Comparison of ENCODE assay signal across 1 cellular context in genomic region chr18:75607701-75608100, GRCh38.
TF ChIP-seq lines count a peak whose summit lies in the region.

No MANE protein-coding gene starts in this region.

TF ChIP-seq in WTC11, 78 proteins besides CTCF, POLR2A, EP300 and RAD21 (continued from another document):
- no peak for TF ChIP-seq ARID4B (CRISPR knock-in tag; IDR thresholded peaks at IDR 0.05; ENCODE audit: borderline replicate concordance)
- no peak for TF ChIP-seq ZNF138 (CRISPR knock-in tag; conservative IDR thresholded peaks at IDR 0.05)
- no peak for TF ChIP-seq JUN (CRISPR knock-in tag; IDR thresholded peaks at IDR 0.05)
- TF ChIP-seq ZNF317 (CRISPR knock-in tag; IDR thresholded peaks at IDR 0.05; ENCODE audit: borderline replicate concordance, low read depth): no peak
- no peak for TF ChIP-seq PRDM15 (CRISPR knock-in tag; IDR thresholded peaks at IDR 0.05)
- no peak for TF ChIP-seq HMGA2 (CRISPR knock-in tag; IDR thresholded peaks at IDR 0.05)
- no peak for TF ChIP-seq ATF2 (CRISPR knock-in tag; IDR thresholded peaks at IDR 0.05; ENCODE audit: borderline replicate concordance, low read depth)
- no peak for TF ChIP-seq NR3C1 (CRISPR knock-in tag; conservative IDR thresholded peaks at IDR 0.05; ENCODE audit: low read depth)
- TF ChIP-seq RELA (CRISPR knock-in tag; IDR thresholded peaks at IDR 0.05; ENCODE audit: borderline replicate concordance): no peak
- no peak for TF ChIP-seq SP1 (CRISPR knock-in tag; conservative IDR thresholded peaks at IDR 0.05)
- TF ChIP-seq NFE2L1 (CRISPR knock-in tag; IDR thresholded peaks at IDR 0.05): no peak
